In genomic region chr2:22485456-22485855, GRCh38 we compare ENCODE assay signal across 2 cellular contexts.
A peak's percentile ranks its signal among the peaks of the same experiment; 100 is the strongest.
TF ChIP-seq lines count a peak whose summit lies in the region.

No MANE protein-coding gene starts in this region.

TF ChIP-seq in GM23338, 12 proteins besides CTCF, POLR2A, EP300 and RAD21:
- TF ChIP-seq EZH2phosphoT487 (IDR thresholded peaks at IDR 0.05; ENCODE audit: unreplicated experiment) (no peak), ZNF331 (CRISPR knock-in tag; IDR thresholded peaks at IDR 0.05; ENCODE audit: low read depth) (no peak), EZH2 (IDR thresholded peaks at IDR 0.05; ENCODE audit: low read depth, unreplicated experiment) (no peak), NANOG (IDR thresholded peaks at IDR 0.05; ENCODE audit: borderline replicate concordance) (no peak), STAT1 (IDR thresholded peaks at IDR 0.05; ENCODE audit: unreplicated experiment) (no peak), ZNF462 (CRISPR knock-in tag; IDR thresholded peaks at IDR 0.05) (no peak), JUNB (IDR thresholded peaks at IDR 0.05; ENCODE audit: unreplicated experiment) (no peak), ZNF114 (CRISPR knock-in tag; IDR thresholded peaks at IDR 0.05) (no peak), POLR2AphosphoS5 (IDR thresholded peaks at IDR 0.05; ENCODE audit: low read depth) (no peak), CREB1 (CRISPR knock-in tag; IDR thresholded peaks at IDR 0.05; ENCODE audit: low read depth) (no peak)
- TF ChIP-seq, protein P1, sequence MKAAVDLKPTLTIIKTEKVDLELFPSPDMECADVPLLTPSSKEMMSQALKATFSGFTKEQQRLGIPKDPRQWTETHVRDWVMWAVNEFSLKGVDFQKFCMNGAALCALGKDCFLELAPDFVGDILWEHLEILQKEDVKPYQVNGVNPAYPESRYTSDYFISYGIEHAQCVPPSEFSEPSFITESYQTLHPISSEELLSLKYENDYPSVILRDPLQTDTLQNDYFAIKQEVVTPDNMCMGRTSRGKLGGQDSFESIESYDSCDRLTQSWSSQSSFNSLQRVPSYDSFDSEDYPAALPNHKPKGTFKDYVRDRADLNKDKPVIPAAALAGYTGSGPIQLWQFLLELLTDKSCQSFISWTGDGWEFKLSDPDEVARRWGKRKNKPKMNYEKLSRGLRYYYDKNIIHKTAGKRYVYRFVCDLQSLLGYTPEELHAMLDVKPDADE (IDR thresholded peaks at IDR 0.05): no peak
- TF ChIP-seq, protein P2, sequence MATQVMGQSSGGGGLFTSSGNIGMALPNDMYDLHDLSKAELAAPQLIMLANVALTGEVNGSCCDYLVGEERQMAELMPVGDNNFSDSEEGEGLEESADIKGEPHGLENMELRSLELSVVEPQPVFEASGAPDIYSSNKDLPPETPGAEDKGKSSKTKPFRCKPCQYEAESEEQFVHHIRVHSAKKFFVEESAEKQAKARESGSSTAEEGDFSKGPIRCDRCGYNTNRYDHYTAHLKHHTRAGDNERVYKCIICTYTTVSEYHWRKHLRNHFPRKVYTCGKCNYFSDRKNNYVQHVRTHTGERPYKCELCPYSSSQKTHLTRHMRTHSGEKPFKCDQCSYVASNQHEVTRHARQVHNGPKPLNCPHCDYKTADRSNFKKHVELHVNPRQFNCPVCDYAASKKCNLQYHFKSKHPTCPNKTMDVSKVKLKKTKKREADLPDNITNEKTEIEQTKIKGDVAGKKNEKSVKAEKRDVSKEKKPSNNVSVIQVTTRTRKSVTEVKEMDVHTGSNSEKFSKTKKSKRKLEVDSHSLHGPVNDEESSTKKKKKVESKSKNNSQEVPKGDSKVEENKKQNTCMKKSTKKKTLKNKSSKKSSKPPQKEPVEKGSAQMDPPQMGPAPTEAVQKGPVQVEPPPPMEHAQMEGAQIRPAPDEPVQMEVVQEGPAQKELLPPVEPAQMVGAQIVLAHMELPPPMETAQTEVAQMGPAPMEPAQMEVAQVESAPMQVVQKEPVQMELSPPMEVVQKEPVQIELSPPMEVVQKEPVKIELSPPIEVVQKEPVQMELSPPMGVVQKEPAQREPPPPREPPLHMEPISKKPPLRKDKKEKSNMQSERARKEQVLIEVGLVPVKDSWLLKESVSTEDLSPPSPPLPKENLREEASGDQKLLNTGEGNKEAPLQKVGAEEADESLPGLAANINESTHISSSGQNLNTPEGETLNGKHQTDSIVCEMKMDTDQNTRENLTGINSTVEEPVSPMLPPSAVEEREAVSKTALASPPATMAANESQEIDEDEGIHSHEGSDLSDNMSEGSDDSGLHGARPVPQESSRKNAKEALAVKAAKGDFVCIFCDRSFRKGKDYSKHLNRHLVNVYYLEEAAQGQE (IDR thresholded peaks at IDR 0.05; ENCODE audit: unreplicated experiment): no peak

TF ChIP-seq in H1, 55 proteins besides CTCF, POLR2A, EP300 and RAD21:
- TF ChIP-seq NANOG (IDR thresholded peaks at IDR 0.05; ENCODE audit: insufficient read depth, low read depth, low read length, poor library complexity, severe bottlenecking) (no peak), TEAD4 (IDR thresholded peaks at IDR 0.05; ENCODE audit: low read depth, low read length) (0 out of 2 replicates have a peak, but pooled peaks have one; percentile 31)
